28 cellular contexts compared by ENCODE assay signal in genomic region chr13:67509039-67509438, GRCh38.
"Had no signal": no experiment of that assay in that cellular context is flagged by ENCODE, and none has a peak within 500 bp of the region (broad histone marks: within the 10 kb centered on the region; RNA-seq: fewer than 3 reads in every experiment).

No MANE protein-coding gene starts in this region.

- H3K9ac ChIP-seq: SK-N-SH had no signal

- DNase-seq: activated CD4-positive, alpha-beta memory T cell treated with anti-CD3 and anti-CD28 coated beads for 36 hours; activated CD4-positive, alpha-beta T cell treated with anti-CD3 and anti-CD28 coated beads for 4 hours; activated CD4-positive, alpha-beta T cell treated with anti-CD3 and anti-CD28 coated beads, Interleukin-2, amount 50 U/mL, for 1 hour; activated CD8-positive, alpha-beta memory T cell treated with anti-CD3 and anti-CD28 coated beads, Interleukin-2, amount 50 U/mL, for 4 hours; activated gamma-delta T cell treated with Interleukin-2 at 50 U/mL for 16 hours; activated naive CD4-positive, alpha-beta T cell treated with anti-CD3 and anti-CD28 coated beads for 36 hours; activated T-cell treated with anti-CD3 and anti-CD28 coated beads for 4 hours; activated T-cell treated with anti-CD3 and anti-CD28 coated beads, Interleukin-2, amount 50 U/mL, for 4 hours; adrenal gland; cerebellar nuclear complex; NCI-H1105 treated with DMSO at 0.1 percent for 48 hours; NCI-H1436; NCI-H1694; NCI-H2029; NCI-H345; NCI-H524 treated with DMSO at 0.1 percent for 48 hours; NCI-H748 treated with DMSO at 0.1 percent for 48 hours; NK-92 treated with Interleukin-12 subunit alpha and Interleukin-12 subunit beta, amount 100 ng/mL, for 24 hours; PC-3; Peyer's patch; RPMI8226; SHP77 treated with DMSO at 0.1 percent for 48 hours; SK-N-SH had no signal

- FAIRE-seq: bronchial epithelial cell, TTC549 had no signal

- H3K36me3 ChIP-seq: adrenal gland, Peyer's patch, SJSA1 had no signal

- ATAC-seq: activated CD4-positive, CD25-positive, alpha-beta regulatory T cell treated with anti-CD3 and anti-CD28 coated beads, Interleukin-2, amount 50 U/mL, for 24 hours; activated naive CD4-positive, alpha-beta T cell treated with anti-CD3 and anti-CD28 coated beads, Interleukin-2, amount 50 U/mL, for 72 hours; activated T-cell treated with anti-CD3 and anti-CD28 coated beads, Interleukin-2, amount 50 U/mL, for 4 hours; PC-3 had no signal

- H3K4me2 ChIP-seq: SK-N-SH had no signal

- H3K27me3 ChIP-seq: adrenal gland, Peyer's patch, SJSA1 had no signal

- H3K4me1 ChIP-seq: adrenal gland, Peyer's patch, SJSA1 had no signal

- H3K27ac ChIP-seq: adrenal gland, Peyer's patch, SJSA1 had no signal

- H3K9me3 ChIP-seq: adrenal gland, Peyer's patch, SJSA1, SK-N-SH had no signal

- H3K4me3 ChIP-seq: adrenal gland, Peyer's patch, SJSA1 had no signal
